7 cellular contexts compared by ENCODE assay signal in the genomic region with DNA sequence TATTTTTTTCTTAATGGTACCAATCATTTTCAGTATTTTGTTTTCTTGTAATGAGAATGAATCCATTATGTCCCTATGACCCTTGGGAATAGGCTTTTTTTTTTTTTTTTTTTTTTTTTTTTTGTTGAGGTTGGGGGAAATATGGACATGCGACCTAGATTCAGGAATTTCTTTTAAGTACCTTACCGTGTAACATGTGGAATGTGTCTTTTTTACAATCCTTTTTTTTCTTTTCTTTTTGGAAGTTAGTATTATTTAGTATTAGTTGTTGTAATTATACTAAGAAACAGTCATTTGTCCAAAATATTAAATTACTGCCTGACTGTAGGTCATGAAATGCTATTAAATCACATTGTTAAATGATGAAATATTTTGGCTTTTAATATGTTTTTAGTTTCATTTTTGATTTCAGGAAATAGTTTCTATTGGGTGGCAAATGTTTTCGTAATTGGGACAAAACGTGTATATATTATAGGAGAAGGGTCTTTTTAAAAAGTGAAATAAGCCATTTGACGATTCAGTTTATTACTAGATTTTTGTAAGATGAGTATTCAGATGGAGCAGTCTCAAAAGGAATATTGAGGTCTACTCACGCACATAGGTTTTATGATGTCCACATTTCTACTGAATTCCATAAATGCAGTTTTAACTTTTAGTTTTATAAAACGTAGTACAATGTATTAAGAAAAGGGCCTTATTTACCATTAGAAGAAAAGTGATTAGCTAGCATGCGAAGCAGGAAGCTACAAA. TPM values are rescaled to one million over a fixed set of nuclear protein-coding genes. Genes with fewer than 3 reads are reported as not detected.
DNase-seq lines count a peak whose midpoint lies in the region; ATAC-seq, FAIRE-seq and TF ChIP-seq lines count a peak whose summit lies in the region.

No MANE protein-coding gene starts in this region.

- intact Hi-C loops in esophagus squamous epithelium (cut with DNase I) (no loop called here), aorta (cut with DNase I) (loop anchor here (5.0 to 10.0 kb wide), 5 partner anchors 45 to 403 kb away; no protein-coding TSS in a partner anchor)

- no peak overlapping the region for H2BK12ac ChIP-seq in H9 (ENCODE audit: insufficient read length, low read depth, low read length)

- H3K27me3 ChIP-seq in H9 (ENCODE audit: insufficient read depth, low read length) (no peaks in the 10 kb centered on the region), esophagus squamous epithelium (no peaks in the 10 kb centered on the region), small intestine (ENCODE audit: control insufficient read depth in 2 of 2, insufficient read depth in 2 of 2, low read length in 2 of 2) (no peaks in the 10 kb centered on the region), aorta (ENCODE audit: control insufficient read depth in 1 of 2, insufficient read depth in 2 of 2, low read length in 1 of 2) (no peaks in the 10 kb centered on the region)

- no peaks in the 10 kb centered on the region for H3K27me3 Mint-ChIP-seq in H9 (ENCODE audit: low read depth)

- peak overlapping the region; percentile 8 to 91 (median 84) for H3K4me3 ChIP-seq in esophagus squamous epithelium
- peak overlapping the region in 1 of 2 donors; percentile 7 for H3K4me3 ChIP-seq in small intestine (ENCODE audit: low read depth in 1 of 2, low read length in 2 of 2)
- peak overlapping the region in 1 of 2 donors; percentile 41 for H3K4me3 ChIP-seq in aorta (ENCODE audit: low read length in 2 of 2)

- no peak overlapping the region for H3K4ac ChIP-seq in H9 (ENCODE audit: low read depth, low read length)

- H3K27ac Mint-ChIP-seq in H9: peak overlapping the region in 2 of 3 experiments; percentile 9 to 75; a peak in 3 of 7 replicates

- H3K36me3 ChIP-seq in esophagus squamous epithelium: peaks cover 0 to 12% (median 0%) of the 10 kb centered on the region in 3 donors
- peaks cover 0 to 2% of the 10 kb centered on the region in 2 donors for H3K36me3 ChIP-seq in small intestine (ENCODE audit: control insufficient read depth in 2 of 2, insufficient read depth in 2 of 2, low read length in 2 of 2)
- no peaks in the 10 kb centered on the region for H3K36me3 ChIP-seq in aorta (ENCODE audit: control insufficient read depth in 1 of 2, insufficient read depth in 2 of 2, low read length in 1 of 2)

- WGBS in H9 (ENCODE audit: extremely low coverage, insufficient read length, low lambda C conversion rate): no CpG with 5 or more reads among the region's 8 CpGs
- 2 to 4% methylated on average over 8 of the region's 8 CpGs for WGBS in esophagus squamous epithelium, 2 donors
- WGBS in small intestine, 3 donors: 2 to 9% (median 4%) methylated on average over 8 of the region's 8 CpGs
- 5 to 6% methylated on average over 8 of the region's 8 CpGs for WGBS in aorta, 2 donors

- no peaks in the 10 kb centered on the region for H3K9me3 ChIP-seq in H9 (ENCODE audit: control insufficient read depth, low read depth, low read length)
- H3K9me3 ChIP-seq in esophagus squamous epithelium: no peaks in the 10 kb centered on the region
- H3K9me3 ChIP-seq in small intestine (ENCODE audit: control insufficient read depth, low read depth): no peaks in the 10 kb centered on the region
- no peaks in the 10 kb centered on the region for H3K9me3 ChIP-seq in aorta (ENCODE audit: control insufficient read depth, low read length)

- H3K23ac ChIP-seq in H9 (ENCODE audit: insufficient read length, low read depth, low read length): no peak overlapping the region

- no peak overlapping the region for H4K8ac ChIP-seq in H9 (replicated peaks; ENCODE audit: insufficient read length, low read depth, low read length)

- no peak overlapping the region for H3K14ac ChIP-seq in H9 (ENCODE audit: insufficient read depth, low read length)

- no peak for TF ChIP-seq POLR2A in esophagus squamous epithelium (IDR thresholded peaks at IDR 0.05)

- H2AK5ac ChIP-seq in H9 (ENCODE audit: insufficient read length, low read length): no peak overlapping the region

- no peak overlapping the region for H3K4me2 ChIP-seq in H9 (ENCODE audit: insufficient read depth, insufficient read length, low read length)

- H3K27ac ChIP-seq in H9 (ENCODE audit: insufficient read length, low read depth, low read length) (no peak overlapping the region), esophagus squamous epithelium (peak overlapping the region; percentile 76 to 99 (median 98)), small intestine (ENCODE audit: low read depth in 1 of 2, low read length in 1 of 2) (no peak overlapping the region), aorta (ENCODE audit: low read depth in 1 of 2, low read length in 2 of 2) (no peak overlapping the region)

- no peaks in the 10 kb centered on the region for H3K79me1 ChIP-seq in H9 (ENCODE audit: insufficient read depth, low read depth, low read length, poor library complexity, severe bottlenecking)

- no peak overlapping the region for H2AFZ ChIP-seq in H9 (ENCODE audit: low read length)

- H3K4me1 ChIP-seq in H9 (ENCODE audit: insufficient read depth, low read length) (peaks cover 2% of the 10 kb centered on the region; the same call in 1 of the 2 replicates), esophagus squamous epithelium (peaks cover 4 to 60% (median 30%) of the 10 kb centered on the region in 3 donors), small intestine (ENCODE audit: control insufficient read depth in 2 of 2, insufficient read depth in 1 of 2, low read depth in 1 of 2, low read length in 1 of 2) (peaks cover 0 to 5% of the 10 kb centered on the region in 2 donors), aorta (ENCODE audit: control insufficient read depth in 1 of 2, insufficient read depth in 2 of 2, low read length in 2 of 2) (peaks cover 0 to 3% of the 10 kb centered on the region in 2 donors)

- H3T11ph ChIP-seq in H9 (ENCODE audit: low read length): no peak overlapping the region

- no peak for DNase-seq in H9
- DNase-seq in RCC 7860 (ENCODE audit: low spot score): no peak
- no peak for DNase-seq in esophagus squamous epithelium (lab: John Stamatoyannopoulos, UW)
- no peak for DNase-seq in small intestine
- DNase-seq in aorta: no peak

- H4K20me1 ChIP-seq in H9 (ENCODE audit: control insufficient read depth, insufficient read depth, insufficient read length): no peaks in the 10 kb centered on the region

- H3K36me3 Mint-ChIP-seq in H9 (ENCODE audit: insufficient read depth in 1 of 3, low read depth in 3 of 3): peaks cover 3 to 11% (median 10%) of the 10 kb centered on the region in 3 experiments; a peak in 6 of 7 replicates

- H2BK120ac ChIP-seq in H9 (ENCODE audit: low read depth, low read length, poor library complexity, severe bottlenecking): no peak overlapping the region

- H3K23me2 ChIP-seq in H9 (ENCODE audit: insufficient read length, low read depth, low read length, poor library complexity, severe bottlenecking): peaks cover 10% of the 10 kb centered on the region

- ATAC-seq in GM21786 (IDR thresholded peaks at IDR 0.05; ENCODE audit: unreplicated experiment) (no peak), HG02623 (IDR thresholded peaks at IDR 0.05; ENCODE audit: unreplicated experiment) (no peak), aorta (ENCODE audit: low FRiP score) (no peak)

- no peak overlapping the region for H4K91ac ChIP-seq in H9 (ENCODE audit: insufficient read length, low read depth, low read length)

- peaks cover 31% of the 10 kb centered on the region; the same call in 1 of the 2 replicates for H3K79me2 ChIP-seq in H9 (ENCODE audit: insufficient read depth, low read length)

- H3K56ac ChIP-seq in H9 (ENCODE audit: insufficient read length, low read depth, low read length): no peak overlapping the region

- H3K4me1 Mint-ChIP-seq in H9: peaks cover 53 to 64% of the 10 kb centered on the region in 2 experiments

- no peak overlapping the region for H2BK20ac ChIP-seq in H9 (ENCODE audit: low read depth, low read length, poor library complexity, severe bottlenecking)

- H2BK15ac ChIP-seq in H9 (ENCODE audit: low read depth, low read length): no peak overlapping the region

- TF ChIP-seq CTCF in H9 (conservative IDR thresholded peaks at IDR 0.05) (no peak), esophagus squamous epithelium (IDR thresholded peaks at IDR 0.05) (no peak)

- no peaks in the 10 kb centered on the region; a peak in 1 of 5 replicates for H3K9me3 Mint-ChIP-seq in H9

- H3K9ac ChIP-seq in H9 (ENCODE audit: extremely low read depth, insufficient read length, low read length): no peak overlapping the region

- H4K5ac ChIP-seq in H9 (ENCODE audit: insufficient read length, low read depth, low read length): no peak overlapping the region

- no peak overlapping the region for H3K18ac ChIP-seq in H9 (ENCODE audit: insufficient read length, low read depth, low read length)

- no peak overlapping the region for H2BK5ac ChIP-seq in H9 (ENCODE audit: insufficient read length, low read length)

- peak; percentile 56 for FAIRE-seq in RCC 7860 (lab: Jason Lieb, UNC)
- FAIRE-seq in small intestine (lab: Jason Lieb, UNC): peak; percentile 92

- H3K4me3 Mint-ChIP-seq in H9: peak overlapping the region; percentile 86 to 91

RNA-seq across cellular contexts. Expression of a gene that starts 4.9 kb away (rescaled TPM):
- total RNA-seq in H9 (2021) (86.2 and 88.2 TPM in 2 replicates), esophagus squamous epithelium (100 to 1,000 TPM in 1 of 4 donors, 10 to 100 TPM in 3; 25.2 to 103 (median 59.5) TPM), aorta (100 to 1,000 TPM in 1 of 2 donors, 10 to 100 TPM in 1; 92.0 to 143 TPM)
- polyA plus RNA-seq in small intestine (10 to 100 TPM in 2 of 3 donors, 1 to 10 TPM in 1; 7.3 to 23.3 (median 10.7) TPM), aorta (10 to 100 TPM in 1 of 2 donors, 1 to 10 TPM in 1; 6.5 to 16.9 TPM)

Comparison
In these comparisons a context has a peak if more than half of its experiments do, and no peak if none do; other contexts are left out.
1. H3K27ac ChIP-seq: peak in esophagus squamous epithelium (4 of 4); none in H9 (single experiment), small intestine (0 of 2) and aorta (0 of 2).